Comparison of ENCODE assay signal across 1 cellular context in genomic region chr16:14186007-14186953, GRCh38.
TF ChIP-seq lines count a peak whose summit lies in the region.

No MANE protein-coding gene starts in this region.

TF ChIP-seq in H1, 55 proteins besides CTCF, POLR2A, EP300 and RAD21:
- TF ChIP-seq, protein P1, sequence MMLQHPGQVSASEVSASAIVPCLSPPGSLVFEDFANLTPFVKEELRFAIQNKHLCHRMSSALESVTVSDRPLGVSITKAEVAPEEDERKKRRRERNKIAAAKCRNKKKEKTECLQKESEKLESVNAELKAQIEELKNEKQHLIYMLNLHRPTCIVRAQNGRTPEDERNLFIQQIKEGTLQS (IDR thresholded peaks at IDR 0.05; ENCODE audit: insufficient read depth, low read depth, low read length) = no peak
- no peak for TF ChIP-seq RBBP5 (IDR thresholded peaks at IDR 0.05; ENCODE audit: borderline replicate concordance, low read depth, low read length)
- no peak for TF ChIP-seq SIRT6 (IDR thresholded peaks at IDR 0.05; ENCODE audit: low read length)
- no peak for TF ChIP-seq GABPA (IDR thresholded peaks at IDR 0.05; ENCODE audit: borderline replicate concordance, insufficient read depth, low read length)
- no peak for TF ChIP-seq MAFK (IDR thresholded peaks at IDR 0.05; ENCODE audit: low read depth, low read length)
- TF ChIP-seq, protein P2, sequence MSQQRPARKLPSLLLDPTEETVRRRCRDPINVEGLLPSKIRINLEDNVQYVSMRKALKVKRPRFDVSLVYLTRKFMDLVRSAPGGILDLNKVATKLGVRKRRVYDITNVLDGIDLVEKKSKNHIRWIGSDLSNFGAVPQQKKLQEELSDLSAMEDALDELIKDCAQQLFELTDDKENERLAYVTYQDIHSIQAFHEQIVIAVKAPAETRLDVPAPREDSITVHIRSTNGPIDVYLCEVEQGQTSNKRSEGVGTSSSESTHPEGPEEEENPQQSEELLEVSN (IDR thresholded peaks at IDR 0.05) = no peak
- no peak for TF ChIP-seq ASH2L (IDR thresholded peaks at IDR 0.05; ENCODE audit: low read length)
- TF ChIP-seq TBP (IDR thresholded peaks at IDR 0.05; ENCODE audit: low read depth, low read length) = no peak
- TF ChIP-seq EZH2 (IDR thresholded peaks at IDR 0.05; ENCODE audit: low read depth, low read length, severe bottlenecking) = no peak
- no peak for TF ChIP-seq FOSL1 (IDR thresholded peaks at IDR 0.05; ENCODE audit: insufficient read depth, low read depth, low read length)
- no peak for TF ChIP-seq SIX5 (IDR thresholded peaks at IDR 0.05; ENCODE audit: low read depth, low read length)
- TF ChIP-seq CBX5 (IDR thresholded peaks at IDR 0.05; ENCODE audit: low read depth, low read length) = no peak
